Comparison of ENCODE assay signal across 20 cellular contexts in the genomic region with DNA sequence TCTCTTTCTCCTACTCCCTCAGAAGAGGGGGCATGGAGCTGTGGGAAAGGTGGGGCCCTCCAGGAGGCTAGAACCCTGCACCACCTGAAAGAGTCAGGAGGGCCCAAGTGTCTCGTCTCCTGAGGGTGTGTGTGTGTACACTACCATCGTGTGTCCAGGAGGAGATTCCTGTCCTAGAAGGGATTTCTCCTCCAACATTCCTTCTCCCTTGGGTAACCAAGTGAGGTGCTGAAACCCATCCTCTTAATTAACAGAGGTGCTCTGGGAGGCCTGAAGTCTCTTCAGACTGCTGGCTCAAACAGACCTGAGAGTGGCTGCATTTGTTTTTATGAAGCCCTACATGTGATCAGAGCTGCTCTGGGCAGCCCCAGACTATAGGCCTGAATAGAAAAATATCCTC.
"Had no signal": no experiment of that assay in that cellular context is flagged by ENCODE, and none has a peak within 500 bp of the region (broad histone marks: within the 10 kb centered on the region; RNA-seq: fewer than 3 reads in every experiment).

No MANE protein-coding gene starts in this region.

- H3K9ac ChIP-seq: parathyroid adenoma had no signal

- H3K36me3 ChIP-seq: gastrocnemius medialis, stomach, thoracic aorta, transverse colon had no signal

- H3K4me3 ChIP-seq: dorsolateral prefrontal cortex, gastrocnemius medialis, mucosa of descending colon, psoas muscle, stomach, thoracic aorta, transverse colon had no signal

- H3K27me3 Mint-ChIP-seq: naive thymus-derived CD8-positive, alpha-beta T cell had no signal

- H3K9me3 ChIP-seq: gastrocnemius medialis, mucosa of descending colon, psoas muscle, stomach, thoracic aorta, transverse colon had no signal

- DNase-seq: central memory CD4-positive, alpha-beta T cell; cortex of kidney; dorsolateral prefrontal cortex; effector CD8-positive, alpha-beta T cell; gastrocnemius medialis; glutamatergic neuron; kidney; mammary epithelial cell; mucosa of descending colon; naive thymus-derived CD8-positive, alpha-beta T cell; occipital lobe; psoas muscle; small intestine; stimulated activated CD4-positive, alpha-beta T cell treated with anti-CD3 and anti-CD28 coated beads, Interleukin-12 subunit alpha, Interleukin-12 subunit beta, amount 100 ng/mL, for 4 hours; stimulated activated naive CD4-positive, alpha-beta T cell; stomach; substantia nigra; transverse colon had no signal

- H3K9me3 Mint-ChIP-seq: naive thymus-derived CD8-positive, alpha-beta T cell had no signal

- H3K36me3 Mint-ChIP-seq: naive thymus-derived CD8-positive, alpha-beta T cell had no signal

- H3K4me3 Mint-ChIP-seq: naive thymus-derived CD8-positive, alpha-beta T cell had no signal

- H3K4me1 ChIP-seq: gastrocnemius medialis, parathyroid adenoma, psoas muscle, transverse colon had no signal

- H2AFZ ChIP-seq: parathyroid adenoma had no signal

- H3K27me3 ChIP-seq: gastrocnemius medialis, stomach, transverse colon had no signal

- H3K79me2 ChIP-seq: parathyroid adenoma had no signal
